22 cellular contexts compared by ENCODE assay signal in the genomic region with DNA sequence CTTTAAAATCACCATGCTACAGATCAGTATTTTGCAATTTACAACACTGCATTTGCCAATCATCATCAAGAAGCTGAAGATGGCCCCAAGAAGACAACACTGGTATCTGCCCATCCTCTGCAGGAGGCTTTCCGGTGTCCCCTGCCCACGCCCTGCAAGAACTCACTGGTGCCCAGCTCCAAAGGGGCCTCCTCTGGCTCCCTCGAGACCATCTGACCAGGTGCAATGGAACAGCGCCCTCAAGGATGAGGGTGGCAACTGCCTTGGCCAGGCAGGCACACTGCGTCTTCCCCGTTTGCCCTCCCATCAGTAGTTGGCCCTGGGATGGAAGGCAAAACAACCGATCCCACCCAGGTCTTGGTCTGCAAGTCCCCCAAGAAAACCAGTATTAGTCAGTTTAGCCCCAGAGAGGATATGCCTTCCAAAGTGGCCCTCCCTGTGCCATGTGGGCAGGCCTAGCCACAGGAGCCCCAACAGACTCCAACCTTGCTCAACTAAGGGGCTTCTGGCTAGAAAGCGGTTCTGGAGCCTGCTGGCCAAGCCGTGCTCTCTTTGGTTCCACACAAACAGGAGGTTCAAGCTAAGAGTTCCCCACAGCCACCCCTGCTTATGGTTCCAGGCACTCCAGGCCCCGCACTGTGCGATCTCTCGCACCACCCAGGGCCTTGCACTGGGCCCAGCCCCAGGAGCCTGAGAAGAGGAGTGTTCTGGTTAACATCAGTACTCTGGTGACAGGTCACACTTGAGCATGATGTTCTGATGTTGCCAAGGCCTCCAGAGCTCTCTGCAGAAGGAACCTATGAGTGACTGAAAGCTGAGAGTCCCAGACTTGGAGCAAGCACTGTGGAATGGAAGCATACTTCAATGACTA. TPM values are rescaled to one million over a fixed set of nuclear protein-coding genes. Genes with fewer than 3 reads are reported as not detected.
A peak's percentile ranks its signal among the peaks of the same experiment; 100 is the strongest.
DNase-seq lines count a peak whose midpoint lies in the region; ATAC-seq and TF ChIP-seq lines count a peak whose summit lies in the region.
"Had no signal": no experiment of that assay in that cellular context is flagged by ENCODE, and none has a peak within 500 bp of the region (broad histone marks: within the 10 kb centered on the region; RNA-seq: fewer than 3 reads in every experiment).

No MANE protein-coding gene starts in this region.

- no peak for TF ChIP-seq POLR2A in heart left ventricle (IDR thresholded peaks at IDR 0.05)

- no peak overlapping the region for H3K4me3 ChIP-seq in heart left ventricle
- H3K4me3 ChIP-seq: A549, upper lobe of right lung had no signal

- peaks cover 0 to 37% (median 17%) of the 10 kb centered on the region in 9 donors for H3K36me3 ChIP-seq in heart left ventricle

- CTCF ChIA-PET in activated CD4-positive, alpha-beta memory T cell treated with anti-CD3 and anti-CD28 coated beads for 36 hours (lab: Charles Lee) = no interaction called here
- CTCF ChIA-PET in activated CD4-positive, alpha-beta memory T cell treated with anti-CD3 and anti-CD28 coated beads, Interleukin-2, amount 10 ng/mL, durations not matched to agents 7 days and 5 days (lab: Charles Lee) = no interaction called here

- no peak for TF ChIP-seq CTCF in heart left ventricle (IDR thresholded peaks at IDR 0.05)

- peaks cover 3 to 76% (median 49%) of the 10 kb centered on the region in 12 donors for H3K4me1 ChIP-seq in heart left ventricle
- H3K4me1 ChIP-seq: parathyroid adenoma had no signal

- H3K27me3 Mint-ChIP-seq in activated CD4-positive, alpha-beta memory T cell treated with anti-CD3 and anti-CD28 coated beads for 36 hours = no peaks in the 10 kb centered on the region
- H3K27me3 Mint-ChIP-seq in activated CD4-positive, alpha-beta memory T cell treated with anti-CD3 and anti-CD28 coated beads, Interleukin-2, amount 10 ng/mL, durations not matched to agents 7 days and 5 days = no peaks in the 10 kb centered on the region
- H3K27me3 Mint-ChIP-seq in stimulated activated naive B cell treated with anti-CD40 and anti-IgM and Interleukin-4, amounts not matched to agents 10 μg/mL and 1 μg/mL and 100 μg/mL, for 72 hours = no peaks in the 10 kb centered on the region

- no peak overlapping the region for H3K4me3 Mint-ChIP-seq in activated CD4-positive, alpha-beta memory T cell treated with anti-CD3 and anti-CD28 coated beads for 36 hours
- no peak overlapping the region for H3K4me3 Mint-ChIP-seq in activated CD4-positive, alpha-beta memory T cell treated with anti-CD3 and anti-CD28 coated beads, Interleukin-2, amount 10 ng/mL, durations not matched to agents 7 days and 5 days
- no peak overlapping the region for H3K4me3 Mint-ChIP-seq in stimulated activated naive B cell treated with anti-CD40 and anti-IgM and Interleukin-4, amounts not matched to agents 10 μg/mL and 1 μg/mL and 100 μg/mL, for 72 hours
- H3K4me3 Mint-ChIP-seq: T-helper 1 cell treated with Interleukin-12 subunit alpha and Interleukin-12 subunit beta and Interleukin-4 antibody, amounts not matched to agents 30 μg/mL and 1 μg/mL, for 36 hours had no signal

- no peak for DNase-seq in activated CD4-positive, alpha-beta memory T cell treated with anti-CD3 and anti-CD28 coated beads for 36 hours
- no peak for DNase-seq in activated CD4-positive, alpha-beta memory T cell treated with anti-CD3 and anti-CD28 coated beads, Interleukin-2, amount 10 ng/mL, durations not matched to agents 7 days and 5 days
- DNase-seq in MV-4-11 (lab: John Stamatoyannopoulos, UW) (peak; percentile 54), heart left ventricle (peak; percentile 71 to 85 (median 79)), NCI-H2171 (lab: John Stamatoyannopoulos, UW) (no peak), HCEC 1CT (no peak)
- no peak for DNase-seq in stimulated activated naive B cell treated with anti-CD40 and anti-IgM and Interleukin-4, amounts not matched to agents 10 μg/mL and 1 μg/mL and 100 μg/mL, for 72 hours
- DNase-seq: activated CD4-positive, CD25-positive, alpha-beta regulatory T cell treated with anti-CD3 and anti-CD28 coated beads, Interleukin-2, amount 50 U/mL, for 72 hours; activated T-cell treated with anti-CD3 and anti-CD28 coated beads, Interleukin-2, amount 50 U/mL, for 1 hour; central memory CD4-positive, alpha-beta T cell; effector memory CD4-positive, alpha-beta T cell; Karpas-422; NCI-H187 treated with DMSO at 0.1 percent for 48 hours; SHP77; small intestine; upper lobe of right lung had no signal

- POLR2A ChIA-PET in activated CD4-positive, alpha-beta memory T cell treated with anti-CD3 and anti-CD28 coated beads for 36 hours (lab: Charles Lee) = no interaction called here
- POLR2A ChIA-PET in activated CD4-positive, alpha-beta memory T cell treated with anti-CD3 and anti-CD28 coated beads, Interleukin-2, amount 10 ng/mL, durations not matched to agents 7 days and 5 days (lab: Charles Lee) = interaction anchor here (1.2 to 1.5 kb wide), 2 partner anchors 12 to 17 kb away, joined by 3 to 4 read pairs; no protein-coding TSS in a partner anchor

- WGBS in heart left ventricle, 4 donors = 73 to 86% (median 80%) methylated on average over 11 to 12 of the region's 12 CpGs

- intact Hi-C loops in activated CD4-positive, alpha-beta memory T cell treated with anti-CD3 and anti-CD28 coated beads for 36 hours (cut with micrococcal nuclease) = no loop called here
- intact Hi-C loops in heart left ventricle (cut with DNase I) = loop anchor here in 2 of 10 donors (5.0 to 10.0 kb wide), 2 partner anchors 46 to 49 kb away; partner anchors contain the start of gene PROZ (in 2 of the 2)

- ATAC-seq in heart left ventricle = peak; percentile 82 to 92 (median 88)
- ATAC-seq in stimulated activated naive B cell treated with anti-CD40 and anti-IgM and Interleukin-4, amounts not matched to agents 10 μg/mL and 1 μg/mL and 100 μg/mL, for 72 hours (replicated peaks) = no peak
- no peak for ATAC-seq in GM18868 (IDR thresholded peaks at IDR 0.05; ENCODE audit: unreplicated experiment)
- ATAC-seq: A549, upper lobe of right lung had no signal

- peaks cover 55% of the 10 kb centered on the region for H3K4me1 Mint-ChIP-seq in activated CD4-positive, alpha-beta memory T cell treated with anti-CD3 and anti-CD28 coated beads for 36 hours (ENCODE audit: low read depth)
- H3K4me1 Mint-ChIP-seq in activated CD4-positive, alpha-beta memory T cell treated with anti-CD3 and anti-CD28 coated beads, Interleukin-2, amount 10 ng/mL, durations not matched to agents 7 days and 5 days = peaks cover 55% of the 10 kb centered on the region
- peaks cover 31 to 49% of the 10 kb centered on the region in 2 donors for H3K4me1 Mint-ChIP-seq in stimulated activated naive B cell treated with anti-CD40 and anti-IgM and Interleukin-4, amounts not matched to agents 10 μg/mL and 1 μg/mL and 100 μg/mL, for 72 hours

- peak overlapping the region; percentile 53 to 90 (median 78) for H3K27ac ChIP-seq in heart left ventricle
- H3K27ac ChIP-seq: A549, parathyroid adenoma, upper lobe of right lung had no signal

- H3K9me3 ChIP-seq in heart left ventricle = no peaks in the 10 kb centered on the region
- H3K9me3 ChIP-seq: A549, upper lobe of right lung had no signal

- no peaks in the 10 kb centered on the region for H3K27me3 ChIP-seq in heart left ventricle
- H3K27me3 ChIP-seq: upper lobe of right lung had no signal

- no peaks in the 10 kb centered on the region for H3K9me3 Mint-ChIP-seq in activated CD4-positive, alpha-beta memory T cell treated with anti-CD3 and anti-CD28 coated beads for 36 hours
- no peaks in the 10 kb centered on the region for H3K9me3 Mint-ChIP-seq in activated CD4-positive, alpha-beta memory T cell treated with anti-CD3 and anti-CD28 coated beads, Interleukin-2, amount 10 ng/mL, durations not matched to agents 7 days and 5 days
- no peaks in the 10 kb centered on the region for H3K9me3 Mint-ChIP-seq in stimulated activated naive B cell treated with anti-CD40 and anti-IgM and Interleukin-4, amounts not matched to agents 10 μg/mL and 1 μg/mL and 100 μg/mL, for 72 hours
- H3K9me3 Mint-ChIP-seq: T-helper 1 cell treated with Interleukin-12 subunit alpha and Interleukin-12 subunit beta and Interleukin-4 antibody, amounts not matched to agents 30 μg/mL and 1 μg/mL, for 36 hours had no signal

- peak overlapping the region; percentile 33 for H3K27ac Mint-ChIP-seq in activated CD4-positive, alpha-beta memory T cell treated with anti-CD3 and anti-CD28 coated beads for 36 hours
- H3K27ac Mint-ChIP-seq in activated CD4-positive, alpha-beta memory T cell treated with anti-CD3 and anti-CD28 coated beads, Interleukin-2, amount 10 ng/mL, durations not matched to agents 7 days and 5 days = no peak overlapping the region
- peak overlapping the region; percentile 9 for H3K27ac Mint-ChIP-seq in stimulated activated naive B cell treated with anti-CD40 and anti-IgM and Interleukin-4, amounts not matched to agents 10 μg/mL and 1 μg/mL and 100 μg/mL, for 72 hours

- peaks cover 25% of the 10 kb centered on the region for H3K36me3 Mint-ChIP-seq in activated CD4-positive, alpha-beta memory T cell treated with anti-CD3 and anti-CD28 coated beads for 36 hours
- peaks cover 40% of the 10 kb centered on the region for H3K36me3 Mint-ChIP-seq in activated CD4-positive, alpha-beta memory T cell treated with anti-CD3 and anti-CD28 coated beads, Interleukin-2, amount 10 ng/mL, durations not matched to agents 7 days and 5 days (ENCODE audit: low read depth)
- H3K36me3 Mint-ChIP-seq in stimulated activated naive B cell treated with anti-CD40 and anti-IgM and Interleukin-4, amounts not matched to agents 10 μg/mL and 1 μg/mL and 100 μg/mL, for 72 hours = peaks cover 14 to 31% of the 10 kb centered on the region in 2 donors

RNA-seq across cellular contexts. Expression of gene PCID2, which starts 4.7 kb away (rescaled TPM):
- total RNA-seq in activated CD4-positive, alpha-beta memory T cell treated with anti-CD3 and anti-CD28 coated beads for 36 hours = 10 to 100 TPM; 66.6 to 72.4 TPM
- total RNA-seq in activated CD4-positive, alpha-beta memory T cell treated with anti-CD3 and anti-CD28 coated beads, Interleukin-2, amount 10 ng/mL, durations not matched to agents 7 days and 5 days = 10 to 100 TPM; 58.9 to 66.2 TPM
- total RNA-seq in heart left ventricle = 10 to 100 TPM; 40.1 to 60.2 (median 45.2) TPM
- polyA plus RNA-seq in heart left ventricle = 10 to 100 TPM; 30.0 to 57.7 TPM

RNA-seq across cellular contexts. Expression of gene CUL4A, which starts 5.7 kb away (rescaled TPM):
- 10 to 100 TPM; 65.9 to 70.2 TPM for total RNA-seq in activated CD4-positive, alpha-beta memory T cell treated with anti-CD3 and anti-CD28 coated beads for 36 hours
- total RNA-seq in activated CD4-positive, alpha-beta memory T cell treated with anti-CD3 and anti-CD28 coated beads, Interleukin-2, amount 10 ng/mL, durations not matched to agents 7 days and 5 days = 10 to 100 TPM; 67.2 to 68.8 TPM
- total RNA-seq in heart left ventricle = 100 to 1,000 TPM in 7 of 9 donors, 10 to 100 TPM in 2; 86.7 to 121 (median 114) TPM
- 10 to 100 TPM; 29.7 to 82.1 TPM for polyA plus RNA-seq in heart left ventricle

RNA-seq across cellular contexts. Expression of gene PROZ, which starts 45.3 kb away (rescaled TPM):
- total RNA-seq in activated CD4-positive, alpha-beta memory T cell treated with anti-CD3 and anti-CD28 coated beads for 36 hours = not detected
- not detected for total RNA-seq in activated CD4-positive, alpha-beta memory T cell treated with anti-CD3 and anti-CD28 coated beads, Interleukin-2, amount 10 ng/mL, durations not matched to agents 7 days and 5 days
- not detected for total RNA-seq in heart left ventricle
- not detected for polyA plus RNA-seq in heart left ventricle
- total RNA-seq: lower leg skin, NCI-H460, upper lobe of right lung had no signal
- polyA plus RNA-seq: A549, small intestine had no signal

Comparison
In these comparisons a context has a peak if more than half of its experiments do, and no peak if none do; other contexts are left out.
1. DNase-seq: peak in MV-4-11 (single experiment) and heart left ventricle (5 of 5); none in activated CD4-positive, alpha-beta memory T cell treated with anti-CD3 and anti-CD28 coated beads for 36 hours (single experiment), activated CD4-positive, alpha-beta memory T cell treated with anti-CD3 and anti-CD28 coated beads, Interleukin-2, amount 10 ng/mL, durations not matched to agents 7 days and 5 days (single experiment), stimulated activated naive B cell treated with anti-CD40 and anti-IgM and Interleukin-4, amounts not matched to agents 10 μg/mL and 1 μg/mL and 100 μg/mL, for 72 hours (single experiment), NCI-H2171 (single experiment) and HCEC 1CT (single experiment).
2. ATAC-seq: peak in heart left ventricle (4 of 4); none in stimulated activated naive B cell treated with anti-CD40 and anti-IgM and Interleukin-4, amounts not matched to agents 10 μg/mL and 1 μg/mL and 100 μg/mL, for 72 hours (0 of 2) and GM18868 (single experiment).